34 cellular contexts compared by ENCODE assay signal in genomic region chr21:41991659-41992058, GRCh38.
"Had no signal": no experiment of that assay in that cellular context is flagged by ENCODE, and none has a peak within 500 bp of the region (broad histone marks: within the 10 kb centered on the region; RNA-seq: fewer than 3 reads in every experiment).

No MANE protein-coding gene starts in this region.

- H3K27ac ChIP-seq: KMS-11 had no signal

- H3K4me3 ChIP-seq: MG63 had no signal

- DNase-seq: Karpas-422, Kasumi-1, MG63, MM.1S, MV-4-11, NCI-H1048, NCI-H1092, NCI-H1092 treated with DMSO at 0.1 percent for 48 hours, NCI-H1105, NCI-H1105 treated with DMSO at 0.1 percent for 48 hours, NCI-H1417, NCI-H1417 treated with DMSO at 0.1 percent for 48 hours, NCI-H1436, NCI-H1436 treated with DMSO at 0.1 percent for 48 hours, NCI-H146, NCI-H1694, NCI-H1694 treated with DMSO at 0.1 percent for 48 hours, NCI-H187, NCI-H187 treated with DMSO at 0.1 percent for 48 hours, NCI-H1930, NCI-H2029, NCI-H2029 treated with DMSO at 0.1 percent for 48 hours, NCI-H2081, NCI-H2081 treated with DMSO at 0.1 percent for 48 hours, NCI-H2107, NCI-H2171, NCI-H2171 treated with DMSO at 0.1 percent for 48 hours, NCI-H2227 treated with DMSO at 0.1 percent for 48 hours, NCI-H226, NCI-H345, NCI-H446, NCI-H446 treated with DMSO at 0.1 percent for 48 hours, NCI-H510A had no signal

- H3K27me3 ChIP-seq: MG63 had no signal
